In genomic region chr4:24550773-24551172, GRCh38 we compare ENCODE assay signal across 21 cellular contexts.
"Had no signal": no experiment of that assay in that cellular context is flagged by ENCODE, and none has a peak within 500 bp of the region (broad histone marks: within the 10 kb centered on the region; RNA-seq: fewer than 3 reads in every experiment).

No MANE protein-coding gene starts in this region.

- H3K4me3 ChIP-seq: dorsolateral prefrontal cortex, left lung, pancreas, sigmoid colon, thyroid gland had no signal

- H3K4me3 Mint-ChIP-seq: activated CD4-positive, alpha-beta T cell treated with anti-CD3 and anti-CD28 coated beads for 36 hours; activated naive CD8-positive, alpha-beta T cell treated with anti-CD3 and anti-CD28 coated beads for 36 hours; activated T-helper 17 cell treated with anti-CD3 and anti-CD28 coated beads, Interleukin-2, amount 50 U/mL, for 72 hours; endodermal cell; natural killer cell; T-helper 2 cell treated with Interferon-gamma antibody and Interleukin-4, amounts not matched to agents 5 μg/mL and 100 μg/mL, for 36 hours had no signal

- H3K9me3 Mint-ChIP-seq: activated naive CD8-positive, alpha-beta T cell treated with anti-CD3 and anti-CD28 coated beads for 36 hours; activated T-helper 17 cell treated with anti-CD3 and anti-CD28 coated beads, Interleukin-2, amount 50 U/mL, for 72 hours; endodermal cell; natural killer cell; T-helper 2 cell treated with Interferon-gamma antibody and Interleukin-4, amounts not matched to agents 5 μg/mL and 100 μg/mL, for 36 hours had no signal

- DNase-seq: activated CD4-positive, alpha-beta T cell treated with anti-CD3 and anti-CD28 coated beads for 36 hours; activated CD4-positive, alpha-beta T cell treated with anti-CD3 and anti-CD28 coated beads, Interleukin-2, amount 50 U/mL, for 48 hours; activated naive CD4-positive, alpha-beta T cell; activated naive CD8-positive, alpha-beta T cell treated with anti-CD3 and anti-CD28 coated beads for 36 hours; activated T-cell treated with anti-CD3 and anti-CD28 coated beads for 4 hours; amygdala; caudate nucleus; dorsolateral prefrontal cortex; endodermal cell; kidney; left lung; natural killer cell; pancreas; sigmoid colon; stimulated activated CD8-positive, alpha-beta memory T cell treated with anti-CD3 and anti-CD28 coated beads, Interleukin-4, amount 100 ng/mL, for 48 hours; stimulated activated naive CD4-positive, alpha-beta T cell; thyroid gland had no signal

- H3K9me3 ChIP-seq: left lung, pancreas, sigmoid colon, thyroid gland had no signal

- H3K27ac Mint-ChIP-seq: activated CD4-positive, alpha-beta T cell treated with anti-CD3 and anti-CD28 coated beads for 36 hours; activated naive CD8-positive, alpha-beta T cell treated with anti-CD3 and anti-CD28 coated beads for 36 hours; activated T-helper 17 cell treated with anti-CD3 and anti-CD28 coated beads, Interleukin-2, amount 50 U/mL, for 72 hours; endodermal cell; T-helper 2 cell treated with Interferon-gamma antibody and Interleukin-4, amounts not matched to agents 5 μg/mL and 100 μg/mL, for 36 hours had no signal

- H3K27me3 Mint-ChIP-seq: activated CD4-positive, alpha-beta T cell treated with anti-CD3 and anti-CD28 coated beads for 36 hours; activated naive CD8-positive, alpha-beta T cell treated with anti-CD3 and anti-CD28 coated beads for 36 hours; activated T-helper 17 cell treated with anti-CD3 and anti-CD28 coated beads, Interleukin-2, amount 50 U/mL, for 72 hours had no signal

- FAIRE-seq: colon, TTC549 had no signal

- ATAC-seq: activated T-helper 17 cell treated with anti-CD3 and anti-CD28 coated beads, Interleukin-2, amount 50 U/mL, for 72 hours; left lung; natural killer cell had no signal
